8 cellular contexts compared by ENCODE assay signal in genomic region chr16:67246081-67246944, GRCh38. TPM values are rescaled to one million over a fixed set of nuclear protein-coding genes. Genes with fewer than 3 reads are reported as not detected.
DNase-seq lines count a peak whose midpoint lies in the region; ATAC-seq and TF ChIP-seq lines count a peak whose summit lies in the region.

No MANE protein-coding gene starts in this region.

- H3K4me1 ChIP-seq in lung (ENCODE audit: control insufficient read depth in 2 of 2, insufficient read depth in 2 of 2, low read length in 2 of 2): peaks cover 10 to 39% of the 10 kb centered on the region in 2 donors

- peak overlapping the region; percentile 86 for H3K4me3 Mint-ChIP-seq in stimulated activated effector memory CD8-positive, alpha-beta T cell treated with anti-CD3 and anti-CD28 coated beads, Interleukin-12 subunit alpha, Interleukin-12 subunit beta, amount 100 ng/mL, for 72 hours

- WGBS in lung, 2 donors: 1 to 2% methylated on average over 55 to 61 of the region's 61 CpGs

- TF ChIP-seq CTCF in GM10266 (IDR thresholded peaks at IDR 0.05; ENCODE audit: control insufficient read depth, insufficient read depth, low read depth, missing control alignments): peak; percentile 49
- TF ChIP-seq CTCF in lung (IDR thresholded peaks at IDR 0.05; ENCODE audit: control extremely low read depth, extremely low read depth): peak; percentile 2

- no peaks in the 10 kb centered on the region for H3K36me3 ChIP-seq in lung (ENCODE audit: control insufficient read depth in 2 of 2, insufficient read depth in 2 of 2, low read length in 2 of 2)

- H3K27ac ChIP-seq in lung (ENCODE audit: low read depth in 1 of 2, low read length in 1 of 2): peak overlapping the region; percentile 96 to 98

- H3K4me1 Mint-ChIP-seq in stimulated activated effector memory CD8-positive, alpha-beta T cell treated with anti-CD3 and anti-CD28 coated beads, Interleukin-12 subunit alpha, Interleukin-12 subunit beta, amount 100 ng/mL, for 72 hours: peaks cover 55% of the 10 kb centered on the region

- H3K36me3 Mint-ChIP-seq in stimulated activated effector memory CD8-positive, alpha-beta T cell treated with anti-CD3 and anti-CD28 coated beads, Interleukin-12 subunit alpha, Interleukin-12 subunit beta, amount 100 ng/mL, for 72 hours: peaks cover 25% of the 10 kb centered on the region

- no peaks in the 10 kb centered on the region for H3K9me3 ChIP-seq in lung (ENCODE audit: control insufficient read depth in 2 of 2, insufficient read depth in 1 of 2, low read length in 1 of 2)

- H3K27ac Mint-ChIP-seq in stimulated activated effector memory CD8-positive, alpha-beta T cell treated with anti-CD3 and anti-CD28 coated beads, Interleukin-12 subunit alpha, Interleukin-12 subunit beta, amount 100 ng/mL, for 72 hours: peak overlapping the region; percentile 98

- peak overlapping the region; percentile 90 for H3K4me3 ChIP-seq in lung

- H3K9me3 Mint-ChIP-seq in stimulated activated effector memory CD8-positive, alpha-beta T cell treated with anti-CD3 and anti-CD28 coated beads, Interleukin-12 subunit alpha, Interleukin-12 subunit beta, amount 100 ng/mL, for 72 hours: no peaks in the 10 kb centered on the region

- DNase-seq in GM10266 (ENCODE audit: extremely low spot score): peak; percentile 79
- peak; percentile 87 for DNase-seq in NCI-H226
- DNase-seq in activated CD4-positive, alpha-beta T cell treated with anti-CD3 and anti-CD28 coated beads, Interleukin-2, amount 50 U/mL, for 4 hours: peak; percentile 32 to 44
- DNase-seq in effector CD4-positive, alpha-beta T cell: peak; percentile 41
- peak; percentile 94 for DNase-seq in lung (ENCODE audit: low spot score)
- DNase-seq in stimulated activated effector memory CD8-positive, alpha-beta T cell treated with anti-CD3 and anti-CD28 coated beads, Interleukin-12 subunit alpha, Interleukin-12 subunit beta, amount 100 ng/mL, for 72 hours (ENCODE audit: low spot score in 2 of 2): peak; percentile 50 to 87

- ATAC-seq in HG02588 (IDR thresholded peaks at IDR 0.05; ENCODE audit: unreplicated experiment) (peak; percentile 18), lung (ENCODE audit: insufficient read depth, low FRiP score) (peak; percentile 43), HG03457 (IDR thresholded peaks at IDR 0.05; ENCODE audit: unreplicated experiment) (no peak)
- peak; percentile 32 for ATAC-seq in stimulated activated effector memory CD8-positive, alpha-beta T cell treated with anti-CD3 and anti-CD28 coated beads, Interleukin-12 subunit alpha, Interleukin-12 subunit beta, amount 100 ng/mL, for 72 hours

- no peaks in the 10 kb centered on the region for H3K27me3 ChIP-seq in lung (ENCODE audit: control insufficient read depth, insufficient read depth)

RNA-seq across cellular contexts. Expression of gene FHOD1, which starts 1.0 kb away (rescaled TPM):
- total RNA-seq in lung: 100 to 1,000 TPM in 1 of 2 donors, 10 to 100 TPM in 1; 51.3 to 129 TPM
- 10 to 100 TPM; 64.1 to 67.0 TPM for polyA plus RNA-seq in lung

RNA-seq across cellular contexts. Expression of gene SLC9A5, which starts 2.5 kb away (rescaled TPM):
- 1 to 10 TPM; 4.2 to 5.9 TPM for total RNA-seq in lung
- 1 to 10 TPM; 1.2 to 2.4 TPM for polyA plus RNA-seq in lung

RNA-seq across cellular contexts. Expression of gene TMEM208, which starts 19.4 kb away (rescaled TPM):
- total RNA-seq in lung: 10 to 100 TPM; 22.1 to 59.0 TPM
- polyA plus RNA-seq in lung: 100 to 1,000 TPM; 128 to 196 TPM

RNA-seq across cellular contexts. Expression of gene PLEKHG4, which starts 33.0 kb away (rescaled TPM):
- total RNA-seq in lung: 10 to 100 TPM; 14.6 to 26.9 TPM
- 10 to 100 TPM in 1 of 2 donors, 1 to 10 TPM in 1; 9.0 to 19.5 TPM for polyA plus RNA-seq in lung

RNA-seq across cellular contexts. Expression of gene ELMO3, which starts 47.4 kb away (rescaled TPM):
- total RNA-seq in lung: 10 to 100 TPM in 1 of 2 donors, 1 to 10 TPM in 1; 6.5 to 22.5 TPM
- polyA plus RNA-seq in lung: 10 to 100 TPM; 13.3 to 17.7 TPM

Comparison
In these comparisons a context has a peak if more than half of its experiments do, and no peak if none do; other contexts are left out.
1. DNase-seq: peak in every context shown above with its lines; median percentile 94 in lung; 87 in NCI-H226; 79 in GM10266; 68 in stimulated activated effector memory CD8-positive, alpha-beta T cell treated with anti-CD3 and anti-CD28 coated beads, Interleukin-12 subunit alpha, Interleukin-12 subunit beta, amount 100 ng/mL, for 72 hours; 41 in effector CD4-positive, alpha-beta T cell; 38 in activated CD4-positive, alpha-beta T cell treated with anti-CD3 and anti-CD28 coated beads, Interleukin-2, amount 50 U/mL, for 4 hours.